18 cellular contexts compared by ENCODE assay signal in genomic region chr5:56478062-56478461, GRCh38.
"Had no signal": no experiment of that assay in that cellular context is flagged by ENCODE, and none has a peak within 500 bp of the region (broad histone marks: within the 10 kb centered on the region; RNA-seq: fewer than 3 reads in every experiment).

No MANE protein-coding gene starts in this region.

- H3K27ac Mint-ChIP-seq: activated CD8-positive, alpha-beta memory T cell treated with anti-CD3 and anti-CD28 coated beads, Interleukin-2, amount 10 ng/mL, durations not matched to agents 7 days and 5 days; activated CD8-positive, alpha-beta T cell treated with anti-CD3 and anti-CD28 coated beads, Interleukin-2, amount 10 ng/mL, durations not matched to agents 7 days and 5 days; activated naive CD4-positive, alpha-beta T cell treated with anti-CD3 and anti-CD28 coated beads for 36 hours; dendritic cell treated with granulocyte-macrophage colony-stimulating factor and Interleukin-4, amounts not matched to agents 40 ng/mL and 50 ng/mL, for 4 days; neural progenitor cell had no signal

- H3K27me3 ChIP-seq: breast epithelium, esophagus muscularis mucosa, foreskin keratinocyte, heart right ventricle, tibial nerve had no signal

- ATAC-seq: activated CD8-positive, alpha-beta memory T cell treated with anti-CD3 and anti-CD28 coated beads, Interleukin-2, amount 10 ng/mL, durations not matched to agents 7 days and 5 days; foreskin keratinocyte; heart right ventricle; right cardiac atrium had no signal

- H3K9ac ChIP-seq: neural progenitor cell had no signal

- H3K4me3 Mint-ChIP-seq: activated CD8-positive, alpha-beta memory T cell treated with anti-CD3 and anti-CD28 coated beads, Interleukin-2, amount 10 ng/mL, durations not matched to agents 7 days and 5 days; activated CD8-positive, alpha-beta T cell treated with anti-CD3 and anti-CD28 coated beads, Interleukin-2, amount 10 ng/mL, durations not matched to agents 7 days and 5 days; activated naive CD4-positive, alpha-beta T cell treated with anti-CD3 and anti-CD28 coated beads for 36 hours; central memory CD8-positive, alpha-beta T cell; dendritic cell treated with granulocyte-macrophage colony-stimulating factor and Interleukin-4, amounts not matched to agents 40 ng/mL and 50 ng/mL, for 4 days; neural progenitor cell had no signal

- H3K4me2 ChIP-seq: neural progenitor cell had no signal

- H3K27me3 Mint-ChIP-seq: dendritic cell treated with granulocyte-macrophage colony-stimulating factor and Interleukin-4, amounts not matched to agents 40 ng/mL and 50 ng/mL, for 4 days had no signal

- H3K9me3 ChIP-seq: breast epithelium, esophagus muscularis mucosa, heart right ventricle, spleen, tibial nerve had no signal

- H3K36me3 Mint-ChIP-seq: activated CD8-positive, alpha-beta memory T cell treated with anti-CD3 and anti-CD28 coated beads, Interleukin-2, amount 10 ng/mL, durations not matched to agents 7 days and 5 days; neural progenitor cell had no signal

- H3K4me3 ChIP-seq: breast epithelium, esophagus muscularis mucosa, heart right ventricle, neural progenitor cell, spleen, tibial nerve had no signal

- H3K27ac ChIP-seq: esophagus muscularis mucosa, foreskin keratinocyte, heart right ventricle, neural progenitor cell, tibial nerve, WERI-Rb-1 had no signal

- H3K36me3 ChIP-seq: breast epithelium, esophagus muscularis mucosa, heart right ventricle, neural progenitor cell, spleen, tibial nerve, WERI-Rb-1 had no signal

- H3K9me3 Mint-ChIP-seq: activated naive CD4-positive, alpha-beta T cell treated with anti-CD3 and anti-CD28 coated beads for 36 hours; central memory CD8-positive, alpha-beta T cell; dendritic cell treated with granulocyte-macrophage colony-stimulating factor and Interleukin-4, amounts not matched to agents 40 ng/mL and 50 ng/mL, for 4 days; naive thymus-derived CD8-positive, alpha-beta T cell; neural progenitor cell had no signal

- H2AFZ ChIP-seq: neural progenitor cell had no signal

- DNase-seq: activated CD4-positive, alpha-beta T cell treated with anti-CD3 and anti-CD28 coated beads for 1 hour; activated CD8-positive, alpha-beta memory T cell treated with anti-CD3 and anti-CD28 coated beads, Interleukin-2, amount 10 ng/mL, durations not matched to agents 7 days and 5 days; activated CD8-positive, alpha-beta T cell treated with anti-CD3 and anti-CD28 coated beads, Interleukin-2, amount 10 ng/mL, durations not matched to agents 7 days and 5 days; activated effector memory CD4-positive, alpha-beta T cell treated with anti-CD3 and anti-CD28 coated beads, Interleukin-2, amount 50 U/mL, for 16 hours; foreskin keratinocyte; heart right ventricle; midbrain; right cardiac atrium; spleen; WERI-Rb-1 had no signal

- H3K4me1 ChIP-seq: breast epithelium had no signal
